In the genomic region with DNA sequence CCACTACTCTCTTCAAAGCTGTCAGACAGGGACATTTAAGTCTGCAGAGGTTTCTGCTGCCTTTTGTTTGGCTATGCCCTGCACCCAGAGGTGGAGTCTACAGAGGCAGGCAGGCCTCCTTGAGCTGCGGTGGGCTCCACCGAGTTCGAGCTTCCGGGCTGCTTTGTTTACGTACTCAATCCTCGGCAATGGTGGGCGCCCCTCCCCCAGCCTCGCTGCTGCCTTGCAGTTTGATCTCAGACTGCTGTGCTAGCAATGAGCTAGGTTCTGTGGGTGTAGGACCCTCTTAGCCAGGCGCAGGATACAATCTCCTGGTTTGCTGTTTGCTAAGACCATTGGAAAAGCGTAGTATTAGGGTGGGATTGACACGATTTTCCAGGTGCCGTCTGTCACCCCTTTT, we compare ENCODE assay signal across 9 cellular contexts. TPM values are rescaled to one million over a fixed set of nuclear protein-coding genes. Genes with fewer than 3 reads are reported as not detected.
"Had no signal": no experiment of that assay in that cellular context is flagged by ENCODE, and none has a peak within 500 bp of the region (broad histone marks: within the 10 kb centered on the region; RNA-seq: fewer than 3 reads in every experiment).

No MANE protein-coding gene starts in this region.

RNA-seq across cellular contexts. Expression of a gene that starts 9.1 kb away (rescaled TPM):
- total RNA-seq: M059J, NCI-H460, OCI-LY7, PC-9, Right ventricle myocardium inferior, RPMI7951, SJCRH30, SK-MEL-5 had no signal
- polyA plus RNA-seq: SK-N-SH had no signal
